Comparison of ENCODE assay signal across 10 cellular contexts in the genomic region with DNA sequence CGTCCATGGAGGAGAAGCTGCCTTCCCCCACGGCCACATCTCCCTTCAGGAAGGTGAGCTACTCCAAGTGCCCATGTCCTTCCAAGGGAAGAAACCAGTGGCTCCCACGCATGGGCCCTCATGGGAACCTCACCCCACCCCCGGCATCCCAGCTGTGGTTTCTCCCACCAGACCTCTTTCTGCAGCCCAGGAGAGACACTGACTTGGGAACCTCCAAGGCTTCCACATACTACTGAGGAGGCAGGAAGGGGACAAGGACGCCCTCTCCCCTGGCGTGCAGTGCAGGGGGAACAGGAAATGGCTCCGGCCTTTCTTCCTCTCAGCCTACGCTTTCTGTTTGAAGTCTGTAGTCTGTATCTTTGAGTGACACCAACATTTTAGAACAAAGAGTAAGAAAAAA.
DNase-seq lines count a peak whose midpoint lies in the region; ATAC-seq and TF ChIP-seq lines count a peak whose summit lies in the region.
"Had no signal": no experiment of that assay in that cellular context is flagged by ENCODE, and none has a peak within 500 bp of the region (broad histone marks: within the 10 kb centered on the region; RNA-seq: fewer than 3 reads in every experiment).

No MANE protein-coding gene starts in this region.

- peaks cover 14% of the 10 kb centered on the region for H3K4me1 Mint-ChIP-seq in endothelial cell (ENCODE audit: unreplicated experiment)

- TF ChIP-seq POLR2A in GM18505 (IDR thresholded peaks at IDR 0.05; ENCODE audit: borderline replicate concordance, extremely low read depth, insufficient read depth, insufficient read length), result no peak

- no peak for TF ChIP-seq CTCF in endothelial cell (IDR thresholded peaks at IDR 0.05; ENCODE audit: unreplicated experiment)

- H3K27ac Mint-ChIP-seq in endothelial cell (ENCODE audit: unreplicated experiment), result peak overlapping the region; percentile 2

- peaks cover 6% of the 10 kb centered on the region for H3K27me3 Mint-ChIP-seq in endothelial cell (ENCODE audit: unreplicated experiment)

- no peak overlapping the region for H3K4me3 Mint-ChIP-seq in endothelial cell (ENCODE audit: unreplicated experiment)

- no peaks in the 10 kb centered on the region for H3K36me3 Mint-ChIP-seq in endothelial cell (ENCODE audit: low read depth, unreplicated experiment)

- no peaks in the 10 kb centered on the region for H3K9me3 Mint-ChIP-seq in endothelial cell (ENCODE audit: unreplicated experiment)

- in situ Hi-C loops in KBM-7 (cut with MboI; ENCODE audit: low pct_unique_long_range_greater_than_20kb, low sequenced_read_pairs), result loop anchor here (25.0 kb wide), 1 partner anchor 553 kb away; no protein-coding TSS in a partner anchor

- DNase-seq in KBM-7, result peak; percentile 40
- DNase-seq in endothelial cell (ENCODE audit: low spot score), result peak; percentile 15
- no peak for DNase-seq in NCI-H146 treated with DMSO at 0.1 percent for 48 hours (lab: John Stamatoyannopoulos, UW; ENCODE audit: unreplicated experiment)
- DNase-seq in NCI-H82 treated with DMSO at 0.1 percent for 48 hours (lab: John Stamatoyannopoulos, UW; ENCODE audit: unreplicated experiment), result no peak
- DNase-seq: DMS 273 treated with DMSO at 0.1 percent for 48 hours, NCI-H526 treated with DMSO at 0.1 percent for 48 hours, SHP77 treated with DMSO at 0.1 percent for 48 hours had no signal

- ATAC-seq in GM18505 (IDR thresholded peaks at IDR 0.05; ENCODE audit: unreplicated experiment) (peak; percentile 53), GM21528 (IDR thresholded peaks at IDR 0.05; ENCODE audit: low FRiP score, unreplicated experiment) (peak; percentile 58), HG03571 (IDR thresholded peaks at IDR 0.05; ENCODE audit: unreplicated experiment) (no peak)

Comparison
In these comparisons a context has a peak if more than half of its experiments do, and no peak if none do; other contexts are left out.
1. DNase-seq: peak in KBM-7 (single experiment) and endothelial cell (single experiment); none in NCI-H146 treated with DMSO at 0.1 percent for 48 hours (single experiment) and NCI-H82 treated with DMSO at 0.1 percent for 48 hours (single experiment).